In the genomic region with DNA sequence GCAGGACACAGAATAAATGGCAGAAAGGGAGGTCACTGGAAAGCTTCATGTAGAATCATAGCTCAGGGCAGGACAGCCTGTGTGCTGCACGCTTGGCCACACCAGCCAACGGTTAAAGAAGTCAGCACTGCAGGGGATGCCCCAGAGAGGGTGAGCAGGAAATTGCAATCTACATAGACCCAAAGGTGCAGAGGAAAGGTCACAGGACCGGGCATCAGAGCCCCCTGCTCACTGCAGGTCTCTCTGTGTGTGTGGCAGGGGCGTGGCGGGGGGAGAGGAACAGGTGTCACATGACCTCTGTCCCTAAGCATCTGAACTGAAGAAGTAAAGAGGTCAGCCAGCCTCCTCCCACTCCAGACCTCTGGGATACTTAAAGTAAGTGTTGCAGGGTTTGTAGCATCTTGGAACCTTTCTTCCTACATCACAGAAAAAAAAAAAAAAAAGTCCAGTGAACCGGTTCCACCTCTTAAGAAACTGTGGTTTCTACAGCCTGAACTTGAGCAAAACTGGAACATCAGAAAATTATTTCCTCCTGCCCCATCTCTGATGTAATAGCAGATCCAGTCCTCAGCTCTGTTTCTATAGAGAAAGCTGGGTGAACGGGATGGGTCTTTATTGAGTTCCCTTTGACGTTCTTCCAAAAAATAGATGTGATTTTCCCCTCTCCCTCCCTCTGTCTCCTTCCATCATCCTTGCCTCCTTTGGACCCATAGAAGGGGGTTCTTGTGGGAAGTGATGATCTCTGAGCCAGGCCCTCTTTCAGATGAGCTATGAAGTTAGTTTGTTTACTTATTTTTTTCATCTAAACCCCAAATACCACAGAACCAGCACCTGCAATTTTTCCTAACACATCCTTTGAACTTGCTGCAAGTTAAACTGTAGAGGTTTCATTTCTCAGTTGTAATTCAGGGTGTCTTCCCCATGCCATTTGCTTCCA, we compare ENCODE assay signal across 9 cellular contexts.
DNase-seq lines count a peak whose midpoint lies in the region; ATAC-seq and TF ChIP-seq lines count a peak whose summit lies in the region.
"Had no signal": no experiment of that assay in that cellular context is flagged by ENCODE, and none has a peak within 500 bp of the region (broad histone marks: within the 10 kb centered on the region; RNA-seq: fewer than 3 reads in every experiment).

No MANE protein-coding gene starts in this region.

- no peak overlapping the region for H3K9ac ChIP-seq in adipocyte (ENCODE audit: low read length)

- intact Hi-C loops in left colon (cut with DNase I, micrococcal nuclease) = no loop called here

- no peaks in the 10 kb centered on the region for H3K36me3 ChIP-seq in adipocyte (ENCODE audit: control insufficient read depth, insufficient read depth, low read length, severe bottlenecking)

- H3K4me3 ChIP-seq in GM12865 (ENCODE audit: low read depth, low read length) (peak overlapping the region; percentile 14), adipocyte (ENCODE audit: low read length) (no peak overlapping the region)
- H3K4me3 ChIP-seq: skin epidermis had no signal

- peaks cover 67% of the 10 kb centered on the region for H3K27me3 ChIP-seq in adipocyte (replicated peaks; ENCODE audit: control insufficient read depth, insufficient read depth, low read length)

- peaks cover 2% of the 10 kb centered on the region for H3K9me3 ChIP-seq in adipocyte (ENCODE audit: control insufficient read depth, low read length)

- H3K4me1 ChIP-seq in adipocyte (ENCODE audit: control insufficient read depth, insufficient read depth, low read length) = no peaks in the 10 kb centered on the region

- ATAC-seq in HG03439 (IDR thresholded peaks at IDR 0.05; ENCODE audit: unreplicated experiment) (peak; percentile 73), left colon (no peak)

- DNase-seq in GM12865 (ENCODE audit: low read depth) (peak; percentile 82), GM20000 (ENCODE audit: low spot score) (peak; percentile 51), adipocyte (ENCODE audit: low read depth) (peak; percentile 54), DMS79 treated with DMSO at 0.1 percent for 48 hours (lab: John Stamatoyannopoulos, UW) (no peak), HK-2 (ENCODE audit: unreplicated experiment) (no peak), putamen (ENCODE audit: low spot score) (no peak), left colon (no peak)

- TF ChIP-seq CTCF in GM12865 (IDR thresholded peaks at IDR 0.05; ENCODE audit: insufficient read depth, low read depth, low read length, missing control alignments) = no peak
- TF ChIP-seq CTCF in GM20000 (IDR thresholded peaks at IDR 0.05; ENCODE audit: extremely low read depth, missing control alignments) = no peak

Comparison
In these comparisons a context has a peak if more than half of its experiments do, and no peak if none do; other contexts are left out.
1. DNase-seq: peak in GM12865 (single experiment), GM20000 (single experiment) and adipocyte (single experiment); none in DMS79 treated with DMSO at 0.1 percent for 48 hours (single experiment), HK-2 (single experiment), putamen (single experiment) and left colon (0 of 2).